1 cellular context compared by ENCODE assay signal in the genomic region with DNA sequence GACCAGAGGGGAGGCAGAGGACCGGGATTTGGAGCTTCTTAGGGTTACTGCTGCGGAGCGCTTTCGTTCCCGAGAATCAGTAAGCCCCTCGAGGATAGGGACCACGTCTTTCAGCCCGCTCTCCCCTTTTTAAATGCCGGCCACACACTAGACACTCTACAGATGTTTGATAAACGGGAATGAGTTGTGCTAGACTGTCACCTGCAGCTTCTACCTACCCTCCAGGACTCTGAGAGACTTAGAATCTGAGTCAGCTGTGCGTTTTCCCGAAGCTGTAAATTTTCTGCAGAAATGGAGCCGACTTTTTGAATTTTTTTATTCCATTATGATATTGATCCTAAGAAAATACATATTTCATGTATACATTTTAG.
TF ChIP-seq lines count a peak whose summit lies in the region.

No MANE protein-coding gene starts in this region.

TF ChIP-seq in K562, 482 proteins besides CTCF, POLR2A, EP300 and RAD21 (continued from another document):
- TF ChIP-seq, protein P1, sequence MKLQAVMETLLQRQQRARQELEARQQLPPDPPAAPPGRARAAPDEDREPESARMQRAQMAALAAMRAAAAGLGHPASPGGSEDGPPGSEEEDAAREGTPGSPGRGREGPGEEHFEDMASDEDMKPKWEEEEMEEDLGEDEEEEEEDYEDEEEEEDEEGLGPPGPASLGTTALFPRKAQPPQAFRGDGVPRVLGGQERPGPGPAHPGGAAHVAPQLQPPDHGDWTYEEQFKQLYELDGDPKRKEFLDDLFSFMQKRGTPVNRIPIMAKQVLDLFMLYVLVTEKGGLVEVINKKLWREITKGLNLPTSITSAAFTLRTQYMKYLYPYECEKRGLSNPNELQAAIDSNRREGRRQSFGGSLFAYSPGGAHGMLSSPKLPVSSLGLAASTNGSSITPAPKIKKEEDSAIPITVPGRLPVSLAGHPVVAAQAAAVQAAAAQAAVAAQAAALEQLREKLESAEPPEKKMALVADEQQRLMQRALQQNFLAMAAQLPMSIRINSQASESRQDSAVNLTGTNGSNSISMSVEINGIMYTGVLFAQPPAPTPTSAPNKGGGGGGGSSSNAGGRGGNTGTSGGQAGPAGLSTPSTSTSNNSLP (IDR thresholded peaks at IDR 0.05; ENCODE audit: borderline replicate concordance, low read depth, low read length) = no peak
- no peak for TF ChIP-seq PCBP2 (IDR thresholded peaks at IDR 0.05; ENCODE audit: low read depth, low read length, poor library complexity, severe bottlenecking)
- no peak for TF ChIP-seq IFI16 (CRISPR knock-in tag; IDR thresholded peaks at IDR 0.05)
- TF ChIP-seq CREB1 (IDR thresholded peaks at IDR 0.05) = no peak
- TF ChIP-seq CREB1 (CRISPR knock-in tag; IDR thresholded peaks at IDR 0.05) = no peak
- no peak for TF ChIP-seq MCM5 (IDR thresholded peaks at IDR 0.05; ENCODE audit: low read depth)
- TF ChIP-seq TRIM28 (IDR thresholded peaks at IDR 0.05) = no peak
- TF ChIP-seq, protein P2, sequence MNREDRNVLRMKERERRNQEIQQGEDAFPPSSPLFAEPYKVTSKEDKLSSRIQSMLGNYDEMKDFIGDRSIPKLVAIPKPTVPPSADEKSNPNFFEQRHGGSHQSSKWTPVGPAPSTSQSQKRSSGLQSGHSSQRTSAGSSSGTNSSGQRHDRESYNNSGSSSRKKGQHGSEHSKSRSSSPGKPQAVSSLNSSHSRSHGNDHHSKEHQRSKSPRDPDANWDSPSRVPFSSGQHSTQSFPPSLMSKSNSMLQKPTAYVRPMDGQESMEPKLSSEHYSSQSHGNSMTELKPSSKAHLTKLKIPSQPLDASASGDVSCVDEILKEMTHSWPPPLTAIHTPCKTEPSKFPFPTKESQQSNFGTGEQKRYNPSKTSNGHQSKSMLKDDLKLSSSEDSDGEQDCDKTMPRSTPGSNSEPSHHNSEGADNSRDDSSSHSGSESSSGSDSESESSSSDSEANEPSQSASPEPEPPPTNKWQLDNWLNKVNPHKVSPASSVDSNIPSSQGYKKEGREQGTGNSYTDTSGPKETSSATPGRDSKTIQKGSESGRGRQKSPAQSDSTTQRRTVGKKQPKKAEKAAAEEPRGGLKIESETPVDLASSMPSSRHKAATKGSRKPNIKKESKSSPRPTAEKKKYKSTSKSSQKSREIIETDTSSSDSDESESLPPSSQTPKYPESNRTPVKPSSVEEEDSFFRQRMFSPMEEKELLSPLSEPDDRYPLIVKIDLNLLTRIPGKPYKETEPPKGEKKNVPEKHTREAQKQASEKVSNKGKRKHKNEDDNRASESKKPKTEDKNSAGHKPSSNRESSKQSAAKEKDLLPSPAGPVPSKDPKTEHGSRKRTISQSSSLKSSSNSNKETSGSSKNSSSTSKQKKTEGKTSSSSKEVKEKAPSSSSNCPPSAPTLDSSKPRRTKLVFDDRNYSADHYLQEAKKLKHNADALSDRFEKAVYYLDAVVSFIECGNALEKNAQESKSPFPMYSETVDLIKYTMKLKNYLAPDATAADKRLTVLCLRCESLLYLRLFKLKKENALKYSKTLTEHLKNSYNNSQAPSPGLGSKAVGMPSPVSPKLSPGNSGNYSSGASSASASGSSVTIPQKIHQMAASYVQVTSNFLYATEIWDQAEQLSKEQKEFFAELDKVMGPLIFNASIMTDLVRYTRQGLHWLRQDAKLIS (CRISPR knock-in tag; IDR thresholded peaks at IDR 0.05) = no peak
- no peak for TF ChIP-seq ARID1B (IDR thresholded peaks at IDR 0.05)
- TF ChIP-seq POU5F1 (IDR thresholded peaks at IDR 0.05; ENCODE audit: borderline replicate concordance, low read depth, low read length, partially characterized antibody) = no peak
- TF ChIP-seq, protein P3, sequence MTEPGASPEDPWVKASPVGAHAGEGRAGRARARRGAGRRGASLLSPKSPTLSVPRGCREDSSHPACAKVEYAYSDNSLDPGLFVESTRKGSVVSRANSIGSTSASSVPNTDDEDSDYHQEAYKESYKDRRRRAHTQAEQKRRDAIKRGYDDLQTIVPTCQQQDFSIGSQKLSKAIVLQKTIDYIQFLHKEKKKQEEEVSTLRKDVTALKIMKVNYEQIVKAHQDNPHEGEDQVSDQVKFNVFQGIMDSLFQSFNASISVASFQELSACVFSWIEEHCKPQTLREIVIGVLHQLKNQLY (CRISPR knock-in tag; conservative IDR thresholded peaks at IDR 0.05) = no peak
- TF ChIP-seq, protein P4, sequence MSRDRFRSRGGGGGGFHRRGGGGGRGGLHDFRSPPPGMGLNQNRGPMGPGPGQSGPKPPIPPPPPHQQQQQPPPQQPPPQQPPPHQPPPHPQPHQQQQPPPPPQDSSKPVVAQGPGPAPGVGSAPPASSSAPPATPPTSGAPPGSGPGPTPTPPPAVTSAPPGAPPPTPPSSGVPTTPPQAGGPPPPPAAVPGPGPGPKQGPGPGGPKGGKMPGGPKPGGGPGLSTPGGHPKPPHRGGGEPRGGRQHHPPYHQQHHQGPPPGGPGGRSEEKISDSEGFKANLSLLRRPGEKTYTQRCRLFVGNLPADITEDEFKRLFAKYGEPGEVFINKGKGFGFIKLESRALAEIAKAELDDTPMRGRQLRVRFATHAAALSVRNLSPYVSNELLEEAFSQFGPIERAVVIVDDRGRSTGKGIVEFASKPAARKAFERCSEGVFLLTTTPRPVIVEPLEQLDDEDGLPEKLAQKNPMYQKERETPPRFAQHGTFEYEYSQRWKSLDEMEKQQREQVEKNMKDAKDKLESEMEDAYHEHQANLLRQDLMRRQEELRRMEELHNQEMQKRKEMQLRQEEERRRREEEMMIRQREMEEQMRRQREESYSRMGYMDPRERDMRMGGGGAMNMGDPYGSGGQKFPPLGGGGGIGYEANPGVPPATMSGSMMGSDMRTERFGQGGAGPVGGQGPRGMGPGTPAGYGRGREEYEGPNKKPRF (IDR thresholded peaks at IDR 0.05; ENCODE audit: low read depth, low read length) = no peak
- TF ChIP-seq, protein P5, sequence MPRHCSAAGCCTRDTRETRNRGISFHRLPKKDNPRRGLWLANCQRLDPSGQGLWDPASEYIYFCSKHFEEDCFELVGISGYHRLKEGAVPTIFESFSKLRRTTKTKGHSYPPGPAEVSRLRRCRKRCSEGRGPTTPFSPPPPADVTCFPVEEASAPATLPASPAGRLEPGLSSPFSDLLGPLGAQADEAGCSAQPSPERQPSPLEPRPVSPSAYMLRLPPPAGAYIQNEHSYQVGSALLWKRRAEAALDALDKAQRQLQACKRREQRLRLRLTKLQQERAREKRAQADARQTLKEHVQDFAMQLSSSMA (CRISPR knock-in tag; IDR thresholded peaks at IDR 0.05) = no peak
